22 cellular contexts compared by ENCODE assay signal in genomic region chr20:63178445-63178818, GRCh38. TPM values are rescaled to one million over a fixed set of nuclear protein-coding genes. Genes with fewer than 3 reads are reported as not detected.
DNase-seq lines count a peak whose midpoint lies in the region; ATAC-seq and TF ChIP-seq lines count a peak whose summit lies in the region.
"Had no signal": no experiment of that assay in that cellular context is flagged by ENCODE, and none has a peak within 500 bp of the region (broad histone marks: within the 10 kb centered on the region; RNA-seq: fewer than 3 reads in every experiment).

No MANE protein-coding gene starts in this region.

- no peak overlapping the region for H2BK120ac ChIP-seq in neuronal stem cell (ENCODE audit: low read depth, low read length)

- H3K27ac Mint-ChIP-seq in endodermal cell, result no peak overlapping the region
- H3K27ac Mint-ChIP-seq: nephron, T-cell had no signal

- H3K36me3 ChIP-seq in HUES48 (ENCODE audit: control insufficient read depth, insufficient read depth, low read length) (no peaks in the 10 kb centered on the region), endodermal cell (ENCODE audit: control insufficient read depth, insufficient read depth, low read length) (no peaks in the 10 kb centered on the region), neuronal stem cell (replicated peaks in 1 of 2; ENCODE audit: control insufficient read depth in 2 of 2, insufficient read depth in 2 of 2, low read length in 2 of 2) (peaks cover 0 to 24% of the 10 kb centered on the region in 2 donors)
- H3K36me3 ChIP-seq: Peyer's patch, thyroid gland had no signal

- H3K4ac ChIP-seq in neuronal stem cell (ENCODE audit: low read length), result no peak overlapping the region

- H3K4me2 ChIP-seq in neuronal stem cell (ENCODE audit: insufficient read depth, low read length, poor library complexity, severe bottlenecking), result peak overlapping the region; percentile 94

- no peaks in the 10 kb centered on the region for H3K9me3 Mint-ChIP-seq in endodermal cell
- H3K9me3 Mint-ChIP-seq: nephron, T-cell had no signal

- H3K4me1 ChIP-seq in HUES48 (ENCODE audit: control insufficient read depth, insufficient read depth, low read length) (peaks cover 14% of the 10 kb centered on the region; the same call in 1 of the 2 replicates), endodermal cell (ENCODE audit: control insufficient read depth, insufficient read depth, low read length) (peaks cover 2% of the 10 kb centered on the region), neuronal stem cell (ENCODE audit: control insufficient read depth in 2 of 2, insufficient read depth in 1 of 2, low read depth in 1 of 2, low read length in 2 of 2) (peaks cover 36 to 46% of the 10 kb centered on the region in 2 donors)

- no peak overlapping the region for H4K91ac ChIP-seq in neuronal stem cell (ENCODE audit: low read depth, low read length, poor library complexity)

- DNase-seq in DMS 273 (lab: John Stamatoyannopoulos, UW; ENCODE audit: unreplicated experiment), result peak; percentile 60
- DNase-seq in DMS 273 treated with DMSO at 0.1 percent for 48 hours (lab: John Stamatoyannopoulos, UW), result no peak
- peak; percentile 84 for DNase-seq in endodermal cell
- DNase-seq in neuronal stem cell (ENCODE audit: low spot score), result peak; percentile 68
- DNase-seq in NCI-H526 treated with DMSO at 0.1 percent for 48 hours (lab: John Stamatoyannopoulos, UW), result no peak
- no peak for DNase-seq in pons (ENCODE audit: low spot score)
- DNase-seq: activated CD4-positive, CD25-positive, alpha-beta regulatory T cell treated with anti-CD3 and anti-CD28 coated beads, Interleukin-2, amount 50 U/mL, for 72 hours; activated T-cell treated with anti-CD3 and anti-CD28 coated beads, Interleukin-2, amount 50 U/mL, for 1 hour; GM23248; NCI-H446 treated with DMSO at 0.1 percent for 48 hours; Peyer's patch; stimulated activated CD4-positive, alpha-beta T cell treated with anti-CD3 and anti-CD28 coated beads, Interleukin-12 subunit alpha, Interleukin-12 subunit beta, amount 100 ng/mL, for 4 hours; thyroid gland had no signal

- H3K27me3 ChIP-seq in HUES48 (ENCODE audit: control insufficient read depth, insufficient read depth, low read length) (peaks cover 57% of the 10 kb centered on the region), endodermal cell (ENCODE audit: control insufficient read depth, insufficient read depth, low read length, poor library complexity, severe bottlenecking) (peaks cover 70% of the 10 kb centered on the region), neuronal stem cell (ENCODE audit: control insufficient read depth in 3 of 3, insufficient read depth in 3 of 3, low read depth in 1 of 3, low read length in 3 of 3) (peaks cover 0 to 34% (median 17%) of the 10 kb centered on the region in 3 experiments)

- peak overlapping the region; percentile 5 for H2BK15ac ChIP-seq in neuronal stem cell (ENCODE audit: low read length)

- peak overlapping the region; percentile 84 for H2AK5ac ChIP-seq in neuronal stem cell (ENCODE audit: low read depth, low read length)

- H4K8ac ChIP-seq in neuronal stem cell (ENCODE audit: low read depth, low read length), result no peak overlapping the region

- no peak overlapping the region for H2BK5ac ChIP-seq in neuronal stem cell (ENCODE audit: low read length)

- no peak for TF ChIP-seq CTCF in endodermal cell (conservative IDR thresholded peaks at IDR 0.05)

- peaks cover 8% of the 10 kb centered on the region for H3K4me1 Mint-ChIP-seq in endodermal cell

- peak overlapping the region; percentile 66 for H3K4me3 ChIP-seq in HUES48 (ENCODE audit: low read depth, low read length)
- H3K4me3 ChIP-seq in endodermal cell (ENCODE audit: low read length), result no peak overlapping the region
- peak overlapping the region; percentile 75 to 79 for H3K4me3 ChIP-seq in neuronal stem cell (ENCODE audit: low read length in 2 of 2)
- H3K4me3 ChIP-seq: GM23248, thyroid gland had no signal

- H3K14ac ChIP-seq in neuronal stem cell (ENCODE audit: low read length), result no peak overlapping the region

- no peak overlapping the region for H3K4me3 Mint-ChIP-seq in endodermal cell

- H2BK12ac ChIP-seq in neuronal stem cell (ENCODE audit: low read length), result peak overlapping the region; percentile 58

- H3K9me3 ChIP-seq in HUES48 (ENCODE audit: control insufficient read depth, insufficient read depth, low read length), result no peaks in the 10 kb centered on the region
- no peaks in the 10 kb centered on the region for H3K9me3 ChIP-seq in endodermal cell (ENCODE audit: control insufficient read depth, low read length)
- H3K9me3 ChIP-seq in neuronal stem cell (replicated peaks in 1 of 2; ENCODE audit: control insufficient read depth in 2 of 2, insufficient read depth in 1 of 2, low read depth in 1 of 2, low read length in 2 of 2), result no peaks in the 10 kb centered on the region
- H3K9me3 ChIP-seq: Peyer's patch, thyroid gland had no signal

- H3K79me1 ChIP-seq in neuronal stem cell (ENCODE audit: low read depth, low read length), result peaks cover 12% of the 10 kb centered on the region

- peak overlapping the region; percentile 94 for H3K18ac ChIP-seq in neuronal stem cell (ENCODE audit: low read length)

- peak overlapping the region; percentile 40; the same call in 1 of the 2 replicates for H3K9ac ChIP-seq in HUES48 (ENCODE audit: low read depth, low read length)
- H3K9ac ChIP-seq in endodermal cell (ENCODE audit: extremely low read depth, low read length, poor library complexity, severe bottlenecking), result no peak overlapping the region
- peak overlapping the region; percentile 86 for H3K9ac ChIP-seq in neuronal stem cell (ENCODE audit: low read depth, low read length, poor library complexity)
- H3K9ac ChIP-seq: GM23248 had no signal

- ATAC-seq in GM18519 (IDR thresholded peaks at IDR 0.05; ENCODE audit: low FRiP score, unreplicated experiment), result no peak
- ATAC-seq: left lobe of liver had no signal

- 0% methylated on average over 12 to 48 of the region's 48 CpGs for WGBS in endodermal cell (ENCODE audit: insufficient coverage in 1 of 2, insufficient read length in 1 of 2), 2 experiments
- WGBS in neuronal stem cell (ENCODE audit: extremely low coverage in 2 of 2, insufficient read length in 2 of 2, insufficient replicate concordance in 1 of 2), 2 donors, result no CpG with 5 or more reads among the region's 48 CpGs

- H3K27me3 Mint-ChIP-seq in endodermal cell (ENCODE audit: insufficient read depth), result peaks cover 62% of the 10 kb centered on the region

- no peaks in the 10 kb centered on the region for H3K36me3 Mint-ChIP-seq in endodermal cell (ENCODE audit: low read depth)
- H3K36me3 Mint-ChIP-seq: T-cell had no signal

- H3K23ac ChIP-seq in neuronal stem cell (ENCODE audit: low read depth, low read length, poor library complexity), result peak overlapping the region; percentile 73

- peak overlapping the region; percentile 89 for H2AFZ ChIP-seq in neuronal stem cell (ENCODE audit: low read length)
- H2AFZ ChIP-seq: GM23248 had no signal

- H3K27ac ChIP-seq in HUES48 (ENCODE audit: low read depth, low read length), result peak overlapping the region; percentile 8
- H3K27ac ChIP-seq in endodermal cell (ENCODE audit: low read depth, low read length), result peak overlapping the region; percentile 60
- H3K27ac ChIP-seq in neuronal stem cell (replicated peaks; ENCODE audit: low read length), result no peak overlapping the region
- H3K27ac ChIP-seq: 22Rv1, GM23248, Peyer's patch, thyroid gland had no signal

RNA-seq across cellular contexts. Expression of gene YTHDF1, which starts 37.5 kb away (rescaled TPM):
- 10 to 100 TPM; 64.9 to 73.2 TPM for total RNA-seq in endodermal cell
- 43.0 TPM for polyA plus RNA-seq in endodermal cell (2013, experiment 1 of 2)
- polyA plus RNA-seq in endodermal cell (2013, experiment 2 of 2), result 41.6 TPM
- 33.5 TPM for polyA plus RNA-seq in neuronal stem cell (2013, experiment 1 of 2)
- 33.7 TPM for polyA plus RNA-seq in neuronal stem cell (2013, experiment 2 of 2)

RNA-seq across cellular contexts. Expression of gene BIRC7, which starts 57.3 kb away (rescaled TPM):
- not detected for total RNA-seq in endodermal cell
- 0.28 TPM for polyA plus RNA-seq in endodermal cell (2013, experiment 1 of 2)
- 0.21 TPM for polyA plus RNA-seq in endodermal cell (2013, experiment 2 of 2)
- polyA plus RNA-seq in neuronal stem cell (2013, experiment 1 of 2), result 0.03 TPM
- polyA plus RNA-seq in neuronal stem cell (2013, experiment 2 of 2), result 0.06 TPM
- total RNA-seq: fibroblast of villous mesenchyme, GM23248, left lobe of liver, MCF 10A, Peyer's patch, T-cell, thyroid gland had no signal
- polyA plus RNA-seq: adipose tissue, GM23248 had no signal

Comparison
In these comparisons a context has a peak if more than half of its experiments do, and no peak if none do; other contexts are left out.
1. DNase-seq: peak in DMS 273 (single experiment), endodermal cell (single experiment) and neuronal stem cell (single experiment); none in DMS 273 treated with DMSO at 0.1 percent for 48 hours (single experiment), NCI-H526 treated with DMSO at 0.1 percent for 48 hours (single experiment) and pons (single experiment).